ENCODE assay signal across 2 cellular contexts in the genomic region with DNA sequence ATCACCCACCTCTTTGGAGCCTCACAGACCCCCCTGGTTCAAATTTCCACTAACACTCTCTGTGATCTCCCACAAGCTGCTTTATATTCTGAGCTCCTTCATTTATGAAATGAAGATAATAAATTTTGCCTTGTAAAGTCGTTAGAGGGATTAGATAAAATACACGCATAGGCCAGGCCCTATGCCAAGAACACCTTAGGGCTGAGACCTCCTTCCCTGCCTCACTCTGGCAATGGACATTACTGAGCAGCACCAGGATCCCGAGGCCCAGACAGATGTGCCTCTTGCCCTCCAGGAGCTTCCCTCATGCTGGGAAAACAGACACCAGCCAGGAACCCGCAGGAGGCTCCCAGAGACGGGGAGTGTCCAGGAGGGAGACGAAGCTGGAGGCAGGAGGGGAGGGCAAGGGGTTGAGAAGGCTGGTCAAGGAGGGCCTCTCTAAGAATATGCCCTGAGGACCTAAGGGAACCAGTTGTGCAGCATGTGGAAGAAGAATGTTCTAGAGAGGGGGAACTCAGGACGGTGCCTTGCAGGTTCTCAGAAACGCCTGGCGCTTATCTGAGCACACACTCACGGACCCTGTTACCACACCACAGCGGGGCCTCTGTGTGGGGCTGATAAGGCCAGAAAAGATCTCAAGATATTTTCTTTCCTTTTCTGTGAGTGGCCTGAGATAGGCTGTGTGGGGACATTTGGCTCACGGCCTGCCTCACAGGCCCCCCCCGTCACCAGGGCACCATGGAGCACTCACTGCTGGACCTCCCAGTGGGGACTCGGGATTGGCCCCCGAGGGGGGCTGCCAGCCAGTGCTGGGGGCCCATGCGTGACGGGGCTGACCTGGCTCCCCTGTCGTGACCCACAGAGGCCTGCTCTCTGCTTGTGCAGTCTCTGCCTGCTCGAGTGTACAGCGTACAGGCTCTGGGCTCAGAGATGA.
A peak's percentile ranks its signal among the peaks of the same experiment; 100 is the strongest.
TF ChIP-seq lines count a peak whose summit lies in the region.

No MANE protein-coding gene starts in this region.

TF ChIP-seq in SK-N-SH, 30 proteins besides CTCF, POLR2A, EP300 and RAD21:
- TF ChIP-seq GATA2 (CRISPR knock-in tag; IDR thresholded peaks at IDR 0.05): peak; percentile 87
- TF ChIP-seq FOXM1 (IDR thresholded peaks at IDR 0.05; ENCODE audit: low read depth): no peak

TF ChIP-seq in SK-N-SH treated with all-trans-retinoic acid at 6 μM for 48 hours, 23 proteins besides CTCF, POLR2A, EP300 and RAD21:
- TF ChIP-seq ARNTL (CRISPR knock-in tag; IDR thresholded peaks at IDR 0.05; ENCODE audit: borderline replicate concordance, low read depth) (no peak), ISL1 (CRISPR knock-in tag; IDR thresholded peaks at IDR 0.05) (no peak), SNAI2 (CRISPR knock-in tag; IDR thresholded peaks at IDR 0.05) (no peak), BACH2 (CRISPR knock-in tag; IDR thresholded peaks at IDR 0.05; ENCODE audit: borderline replicate concordance) (no peak), TOX (CRISPR knock-in tag; IDR thresholded peaks at IDR 0.05; ENCODE audit: borderline replicate concordance) (no peak), ZNF565 (CRISPR knock-in tag; conservative IDR thresholded peaks at IDR 0.05; ENCODE audit: low read depth) (no peak), TCF4 (CRISPR knock-in tag; IDR thresholded peaks at IDR 0.05; ENCODE audit: borderline replicate concordance) (no peak), ZFP3 (CRISPR knock-in tag; IDR thresholded peaks at IDR 0.05) (no peak), RARB (CRISPR knock-in tag; IDR thresholded peaks at IDR 0.05) (no peak), ESRRG (CRISPR knock-in tag; IDR thresholded peaks at IDR 0.05) (no peak), CSDC2 (CRISPR knock-in tag; IDR thresholded peaks at IDR 0.05) (no peak), ZFP30 (CRISPR knock-in tag; IDR thresholded peaks at IDR 0.05) (no peak), CREB5 (CRISPR knock-in tag; IDR thresholded peaks at IDR 0.05; ENCODE audit: low read depth) (no peak), GLIS3 (CRISPR knock-in tag; IDR thresholded peaks at IDR 0.05) (no peak)
- TF ChIP-seq, protein P1, sequence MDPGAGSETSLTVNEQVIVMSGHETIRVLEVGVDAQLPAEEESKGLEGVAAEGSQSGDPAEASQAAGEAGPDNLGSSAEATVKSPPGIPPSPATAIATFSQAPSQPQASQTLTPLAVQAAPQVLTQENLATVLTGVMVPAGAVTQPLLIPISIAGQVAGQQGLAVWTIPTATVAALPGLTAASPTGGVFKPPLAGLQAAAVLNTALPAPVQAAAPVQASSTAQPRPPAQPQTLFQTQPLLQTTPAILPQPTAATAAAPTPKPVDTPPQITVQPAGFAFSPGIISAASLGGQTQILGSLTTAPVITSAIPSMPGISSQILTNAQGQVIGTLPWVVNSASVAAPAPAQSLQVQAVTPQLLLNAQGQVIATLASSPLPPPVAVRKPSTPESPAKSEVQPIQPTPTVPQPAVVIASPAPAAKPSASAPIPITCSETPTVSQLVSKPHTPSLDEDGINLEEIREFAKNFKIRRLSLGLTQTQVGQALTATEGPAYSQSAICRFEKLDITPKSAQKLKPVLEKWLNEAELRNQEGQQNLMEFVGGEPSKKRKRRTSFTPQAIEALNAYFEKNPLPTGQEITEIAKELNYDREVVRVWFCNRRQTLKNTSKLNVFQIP (CRISPR knock-in tag; IDR thresholded peaks at IDR 0.05; ENCODE audit: borderline replicate concordance, low read depth): no peak
